Comparison of ENCODE assay signal across 8 cellular contexts in genomic region chr10:12605580-12606405, GRCh38.
DNase-seq lines count a peak whose midpoint lies in the region; ATAC-seq and TF ChIP-seq lines count a peak whose summit lies in the region.

No MANE protein-coding gene starts in this region.

- POLR2A ChIA-PET in CD8-positive, alpha-beta memory T cell (lab: Charles Lee), result interaction anchor here (0.6 to 0.9 kb wide), 2 partner anchors 18 to 487 kb away, joined by 3 to 4 read pairs; no protein-coding TSS in a partner anchor
- POLR2A ChIA-PET in IMR-90 (lab: Charles Lee; ENCODE audit: unreplicated experiment), result no interaction called here

- no peaks in the 10 kb centered on the region for H3K9me3 Mint-ChIP-seq in CD8-positive, alpha-beta memory T cell

- no peak overlapping the region for H3K14ac ChIP-seq in IMR-90 (replicated peaks; ENCODE audit: low read depth, low read length)

- dilution Hi-C loops in IMR-90 (cut with HindIII; ENCODE audit: low sequenced_read_pairs, unreplicated experiment), result no loop called here

- H4K20me1 ChIP-seq in IMR-90 (ENCODE audit: insufficient read depth, low read length), result no peaks in the 10 kb centered on the region

- BruUV-seq in IMR-90 (replicated peaks; lab: Mats Ljungman, UMichigan), result no TSS peak

- no peak overlapping the region for H3K27ac ChIP-seq in CD8-positive, alpha-beta memory T cell (ENCODE audit: low read depth, low read length)
- H3K27ac ChIP-seq in IMR-90 (ENCODE audit: insufficient read depth, low read length), result peak overlapping the region; percentile 40; the same call in 1 of the 2 replicates
- H3K27ac ChIP-seq in layer of hippocampus (ENCODE audit: low read depth, low read length), result peak overlapping the region; percentile 72

- H3K9me1 ChIP-seq in IMR-90 (ENCODE audit: insufficient read depth, low read length), result no peaks in the 10 kb centered on the region

- H3K4me3 ChIP-seq in CD8-positive, alpha-beta memory T cell (ENCODE audit: low read length), result peak overlapping the region; percentile 30
- no peak overlapping the region for H3K4me3 ChIP-seq in IMR-90 (ENCODE audit: insufficient read depth, low read depth, low read length)

- H3K36me3 Mint-ChIP-seq in CD8-positive, alpha-beta memory T cell, result peaks cover 0 to 4% (median 0%) of the 10 kb centered on the region in 3 donors

- H2AFZ ChIP-seq in IMR-90 (replicated peaks; ENCODE audit: low read length, poor library complexity), result peak overlapping the region; percentile 44

- no peak overlapping the region for H2BK20ac ChIP-seq in IMR-90 (ENCODE audit: low read depth, low read length)

- intact Hi-C loops in IMR-90 (cut with micrococcal nuclease), result no loop called here

- no peak overlapping the region for H4K91ac ChIP-seq in IMR-90 (ENCODE audit: insufficient read depth, low read depth, low read length)

- DNase-seq in CD8-positive, alpha-beta memory T cell, result peak; percentile 3 to 82 (median 53)
- peak; percentile 60 for DNase-seq in IMR-90
- peak; percentile 13 to 83 (median 20) for DNase-seq in T-helper 1 cell
- peak; percentile 80 for DNase-seq in astrocyte of the hippocampus (ENCODE audit: low read depth, low spot score)
- peak; percentile 30 to 38 for DNase-seq in stimulated activated CD4-positive, alpha-beta T cell treated with anti-CD3 and anti-CD28 coated beads, Interleukin-4, amount 100 ng/mL, for 48 hours (ENCODE audit: low read depth in 2 of 2)

- no peak for TF ChIP-seq POLR2A in IMR-90 (IDR thresholded peaks at IDR 0.05; ENCODE audit: low read depth, low read length)

- peaks cover 17% of the 10 kb centered on the region for H3K4me1 ChIP-seq in CD8-positive, alpha-beta memory T cell (ENCODE audit: insufficient read depth, low read length)
- H3K4me1 ChIP-seq in IMR-90 (ENCODE audit: control insufficient read depth, insufficient read depth, low read length), result peaks cover 8% of the 10 kb centered on the region; the same call in 1 of the 2 replicates

- no peak overlapping the region; the same call in 1 of the 2 replicates for H3K9ac ChIP-seq in IMR-90 (ENCODE audit: low read depth, low read length)

- peak overlapping the region; percentile 62; the same call in 1 of the 2 replicates for H3K18ac ChIP-seq in IMR-90 (ENCODE audit: low read depth, low read length)

- peak overlapping the region; percentile 40; the same call in 1 of the 2 replicates for H4K5ac ChIP-seq in IMR-90 (ENCODE audit: low read depth, low read length)

- TF ChIP-seq CTCF in IMR-90 (conservative IDR thresholded peaks at IDR 0.05; ENCODE audit: low read depth, low read length), result no peak

- in situ Hi-C loops in IMR-90 (cut with MboI; ENCODE audit: low sequenced_read_pairs), result no loop called here

- H4K8ac ChIP-seq in IMR-90 (ENCODE audit: low read depth in 2 of 2, low read length in 2 of 2), result peak overlapping the region in 1 of 2 experiments; percentile 40; a peak in 1 of 4 replicates

- H3K4ac ChIP-seq in IMR-90 (ENCODE audit: low read depth, low read length), result no peak overlapping the region

- ATAC-seq in GM19455 (IDR thresholded peaks at IDR 0.05; ENCODE audit: unreplicated experiment), result peak; percentile 79
- peak; percentile 97 for ATAC-seq in IMR-90 (ENCODE audit: low read depth)
- no peak for ATAC-seq in HG02870 (IDR thresholded peaks at IDR 0.05; ENCODE audit: unreplicated experiment)

- WGBS in IMR-90 (ENCODE audit: extremely low coverage in 2 of 2, insufficient read length in 1 of 2), 2 experiments, result 65% methylated on average over 11 of the region's 27 CpGs; no CpG with 5 or more reads in 1 of the 2 experiments

- peak overlapping the region; percentile 74 for H3K4me2 ChIP-seq in IMR-90 (ENCODE audit: low read depth, low read length)

- no peaks in the 10 kb centered on the region for H3K36me3 ChIP-seq in CD8-positive, alpha-beta memory T cell (ENCODE audit: insufficient read depth, low read length)
- no peaks in the 10 kb centered on the region for H3K36me3 ChIP-seq in IMR-90 (ENCODE audit: control insufficient read depth, insufficient read depth, low read length)

- H3K9me3 ChIP-seq in CD8-positive, alpha-beta memory T cell (ENCODE audit: low read length), result no peaks in the 10 kb centered on the region
- no peaks in the 10 kb centered on the region for H3K9me3 ChIP-seq in IMR-90 (ENCODE audit: control insufficient read depth, insufficient read depth, low read length)

- H3K4me1 Mint-ChIP-seq in CD8-positive, alpha-beta memory T cell, result peaks cover 19 to 23% (median 20%) of the 10 kb centered on the region in 3 donors

- peak overlapping the region; percentile 90 to 100 (median 94) for H3K27ac Mint-ChIP-seq in CD8-positive, alpha-beta memory T cell

- H3K79me1 ChIP-seq in IMR-90 (ENCODE audit: low read depth in 1 of 2, low read length in 2 of 2), result no peaks in the 10 kb centered on the region

- no peaks in the 10 kb centered on the region for H3K27me3 Mint-ChIP-seq in CD8-positive, alpha-beta memory T cell

- no peak overlapping the region for H2BK15ac ChIP-seq in IMR-90 (ENCODE audit: low read depth, low read length)

- H2BK120ac ChIP-seq in IMR-90 (ENCODE audit: low read depth, low read length), result no peak overlapping the region

- H3K56ac ChIP-seq in IMR-90 (ENCODE audit: extremely low read depth, insufficient read depth, low read length), result no peak overlapping the region

- peak overlapping the region; percentile 86 for H2AK9ac ChIP-seq in IMR-90 (replicated peaks; ENCODE audit: low read depth, low read length, poor library complexity)

- CTCF ChIA-PET in CD8-positive, alpha-beta memory T cell (lab: Charles Lee), result interaction anchor here (1.0 kb wide), 1 partner anchor 16 kb away, joined by 3 read pairs; no protein-coding TSS in a partner anchor
- CTCF ChIA-PET in IMR-90 (lab: Yijun Ruan, JAX), result interaction anchor here (0.7 kb wide), 1 partner anchor 24 kb away, joined by 3 read pairs; no protein-coding TSS in a partner anchor

- H3K27me3 ChIP-seq in CD8-positive, alpha-beta memory T cell (ENCODE audit: insufficient read depth, low read length, poor library complexity, severe bottlenecking), result no peaks in the 10 kb centered on the region
- H3K27me3 ChIP-seq in IMR-90 (ENCODE audit: control insufficient read depth, insufficient read depth, low read length), result no peaks in the 10 kb centered on the region
- no peaks in the 10 kb centered on the region for H3K27me3 ChIP-seq in layer of hippocampus (ENCODE audit: control insufficient read depth, insufficient read depth, low read length)

- H2BK5ac ChIP-seq in IMR-90 (ENCODE audit: low read depth, low read length, poor library complexity, severe bottlenecking), result no peak overlapping the region

- H3K23ac ChIP-seq in IMR-90 (ENCODE audit: low read depth, low read length), result no peak overlapping the region

- peak overlapping the region; percentile 83 to 97 (median 89) for H3K4me3 Mint-ChIP-seq in CD8-positive, alpha-beta memory T cell

- TF ChIP-seq RAD21 in IMR-90 (IDR thresholded peaks at IDR 0.05; ENCODE audit: low read length), result no peak

- no peak overlapping the region for H2AK5ac ChIP-seq in IMR-90 (ENCODE audit: low read depth, low read length)

TF ChIP-seq in IMR-90, 13 proteins besides CTCF, POLR2A, EP300 and RAD21:
- TF ChIP-seq CEBPB (IDR thresholded peaks at IDR 0.05; ENCODE audit: low read depth, low read length), result peak; percentile 67
- no peak for TF ChIP-seq FOS (IDR thresholded peaks at IDR 0.05; ENCODE audit: low read depth, low read length)

Comparison
In these comparisons a context has a peak if more than half of its experiments do, and no peak if none do; other contexts are left out.
1. DNase-seq: peak in every context shown above with its lines; median percentile 80 in astrocyte of the hippocampus; 60 in IMR-90; 53 in CD8-positive, alpha-beta memory T cell; 34 in stimulated activated CD4-positive, alpha-beta T cell treated with anti-CD3 and anti-CD28 coated beads, Interleukin-4, amount 100 ng/mL, for 48 hours; 20 in T-helper 1 cell.